Comparison of ENCODE assay signal across 2 cellular contexts in genomic region chr9:78333-78732, GRCh38. TPM values are rescaled to one million over a fixed set of nuclear protein-coding genes. Genes with fewer than 3 reads are reported as not detected.
"Had no signal": no experiment of that assay in that cellular context is flagged by ENCODE, and none has a peak within 500 bp of the region (broad histone marks: within the 10 kb centered on the region; RNA-seq: fewer than 3 reads in every experiment).

No MANE protein-coding gene starts in this region.

RNA-seq across cellular contexts. Expression of gene FOXD4, which starts 39.9 kb away (rescaled TPM):
- total RNA-seq: Right ventricle myocardium inferior had no signal
- polyA plus RNA-seq: IgD-negative memory B cell had no signal
